In the genomic region with DNA sequence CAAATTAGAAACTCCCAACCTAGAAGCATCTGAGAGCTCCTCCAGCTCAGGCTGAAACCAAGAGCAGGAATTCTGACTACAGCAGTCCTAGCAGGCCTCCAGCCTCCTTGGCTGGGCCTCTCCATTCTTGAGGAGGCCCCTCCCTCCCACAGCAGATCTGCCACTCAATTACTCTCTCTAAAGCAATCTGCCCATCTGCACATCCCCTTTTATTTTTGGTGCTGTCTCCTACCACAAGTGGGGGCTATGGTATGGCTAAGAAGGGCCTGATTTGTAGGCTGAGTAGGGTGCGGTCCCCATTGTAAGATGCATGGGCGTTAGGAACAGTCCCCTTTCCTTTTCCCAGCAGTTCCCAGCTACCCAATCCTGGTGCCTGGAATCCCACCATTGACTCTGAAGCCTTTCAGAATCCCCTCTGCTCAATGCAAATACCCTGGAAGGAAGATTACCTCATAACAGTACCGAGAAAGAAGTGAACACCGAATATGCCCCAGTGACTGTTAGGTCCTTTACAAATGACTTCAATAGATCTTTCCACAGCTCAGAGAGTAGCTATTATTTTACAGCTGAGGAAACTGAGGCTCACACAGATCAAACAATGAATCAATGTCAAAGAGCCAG, we compare ENCODE assay signal across 11 cellular contexts. TPM values are rescaled to one million over a fixed set of nuclear protein-coding genes. Genes with fewer than 3 reads are reported as not detected.
A peak's percentile ranks its signal among the peaks of the same experiment; 100 is the strongest.
DNase-seq lines count a peak whose midpoint lies in the region; ATAC-seq and TF ChIP-seq lines count a peak whose summit lies in the region.
"Had no signal": no experiment of that assay in that cellular context is flagged by ENCODE, and none has a peak within 500 bp of the region (broad histone marks: within the 10 kb centered on the region; RNA-seq: fewer than 3 reads in every experiment).

No MANE protein-coding gene starts in this region.

- DNase-seq in chondrocyte (ENCODE audit: low spot score) (no peak), heart left ventricle (no peak), T-helper 17 cell (no peak), breast epithelium (ENCODE audit: low spot score in 2 of 2) (no peak)
- DNase-seq in stimulated activated CD4-positive, alpha-beta T cell treated with anti-CD3 and anti-CD28 coated beads, Interleukin-12 subunit alpha, Interleukin-12 subunit beta, amount 100 ng/mL, for 4 hours = no peak
- DNase-seq: NCI-H1417 treated with DMSO at 0.1 percent for 48 hours; psoas muscle; stimulated activated naive CD4-positive, alpha-beta T cell had no signal

- H3K27me3 ChIP-seq in heart left ventricle (peaks cover 7 to 34% (median 26%) of the 10 kb centered on the region in 9 donors), breast epithelium (peaks cover 0 to 16% of the 10 kb centered on the region in 2 donors)

- intact Hi-C loops in heart left ventricle (cut with DNase I) = loop anchor here in 1 of 10 donors (10.0 kb wide), 1 partner anchor 193 kb away; no protein-coding TSS in a partner anchor
- intact Hi-C loops in breast epithelium (cut with DNase I; ENCODE audit: low total_unique reads) = no loop called here

- no peaks in the 10 kb centered on the region for H3K36me3 Mint-ChIP-seq in chondrocyte (ENCODE audit: low read depth)
- peaks cover 13% of the 10 kb centered on the region for H3K36me3 Mint-ChIP-seq in T-helper 17 cell (ENCODE audit: low read depth)

- H3K9me3 Mint-ChIP-seq in chondrocyte (ENCODE audit: low read depth) = no peaks in the 10 kb centered on the region

- no peaks in the 10 kb centered on the region for H3K4me1 Mint-ChIP-seq in chondrocyte (ENCODE audit: low read depth)
- peaks cover 4% of the 10 kb centered on the region for H3K4me1 Mint-ChIP-seq in T-helper 17 cell

- TF ChIP-seq POLR2A in heart left ventricle (IDR thresholded peaks at IDR 0.05) (no peak), breast epithelium (IDR thresholded peaks at IDR 0.05) (no peak)

- peak; percentile 24 for TF ChIP-seq CTCF in chondrocyte (IDR thresholded peaks at IDR 0.05)
- TF ChIP-seq CTCF in heart left ventricle (IDR thresholded peaks at IDR 0.05) = no peak
- TF ChIP-seq CTCF in breast epithelium (IDR thresholded peaks at IDR 0.05) = no peak

- H3K27ac ChIP-seq in heart left ventricle (no peak overlapping the region), breast epithelium (no peak overlapping the region)
- H3K27ac ChIP-seq: psoas muscle had no signal

- no peak overlapping the region for H3K27ac Mint-ChIP-seq in chondrocyte (ENCODE audit: unreplicated experiment)
- H3K27ac Mint-ChIP-seq in T-helper 17 cell = no peak overlapping the region

- peaks cover 0 to 11% (median 3%) of the 10 kb centered on the region in 12 donors for H3K4me1 ChIP-seq in heart left ventricle
- no peaks in the 10 kb centered on the region for H3K4me1 ChIP-seq in breast epithelium

- ATAC-seq in GM18499 (IDR thresholded peaks at IDR 0.05; ENCODE audit: insufficient read depth, unreplicated experiment) (peak; percentile 66), GM21515 (IDR thresholded peaks at IDR 0.05; ENCODE audit: unreplicated experiment) (peak; percentile 55), HG03469 (IDR thresholded peaks at IDR 0.05; ENCODE audit: unreplicated experiment) (peak; percentile 49), heart left ventricle (no peak), T-helper 17 cell (no peak)
- ATAC-seq: psoas muscle had no signal

- H3K4me3 Mint-ChIP-seq in chondrocyte (ENCODE audit: unreplicated experiment) = no peak overlapping the region
- H3K4me3 Mint-ChIP-seq in T-helper 17 cell = no peak overlapping the region

- no peaks in the 10 kb centered on the region for H3K36me3 ChIP-seq in heart left ventricle
- no peaks in the 10 kb centered on the region for H3K36me3 ChIP-seq in breast epithelium

- no peaks in the 10 kb centered on the region for H3K9me3 ChIP-seq in heart left ventricle
- H3K9me3 ChIP-seq in T-helper 17 cell (ENCODE audit: control insufficient read depth, low read length, poor library complexity, severe bottlenecking) = no peaks in the 10 kb centered on the region
- no peaks in the 10 kb centered on the region for H3K9me3 ChIP-seq in breast epithelium
- H3K9me3 ChIP-seq: psoas muscle had no signal

- 87 to 90% (median 89%) methylated on average over 4 of the region's 4 CpGs for WGBS in heart left ventricle, 4 donors

- H3K4me3 ChIP-seq in heart left ventricle = no peak overlapping the region
- H3K4me3 ChIP-seq in breast epithelium = no peak overlapping the region
- H3K4me3 ChIP-seq: psoas muscle had no signal

- H3K27me3 Mint-ChIP-seq in chondrocyte (ENCODE audit: low read depth) = peaks cover 3% of the 10 kb centered on the region
- peaks cover 57% of the 10 kb centered on the region for H3K27me3 Mint-ChIP-seq in T-helper 17 cell

RNA-seq across cellular contexts. Expression of a gene that starts 11.6 kb away (rescaled TPM):
- total RNA-seq in chondrocyte (1.4 to 4.0 TPM (median 2.3 TPM) in 3 replicates), heart left ventricle (10 to 100 TPM; 14.5 to 29.2 (median 23.5) TPM), T-helper 17 cell (not detected), breast epithelium (100 to 1,000 TPM in 1 of 3 donors, 10 to 100 TPM in 1, under 1 TPM in 1; 0.96 to 111 (median 72.1) TPM)
- polyA plus RNA-seq in heart left ventricle = 10 to 100 TPM in 1 of 2 donors, 1 to 10 TPM in 1; 8.4 to 16.0 TPM

Comparison
In these comparisons a context has a peak if more than half of its experiments do, and no peak if none do; other contexts are left out.
1. ATAC-seq: peak in GM18499 (single experiment), GM21515 (single experiment) and HG03469 (single experiment); none in heart left ventricle (0 of 4) and T-helper 17 cell (single experiment).